ENCODE assay signal across 2 cellular contexts in the genomic region with DNA sequence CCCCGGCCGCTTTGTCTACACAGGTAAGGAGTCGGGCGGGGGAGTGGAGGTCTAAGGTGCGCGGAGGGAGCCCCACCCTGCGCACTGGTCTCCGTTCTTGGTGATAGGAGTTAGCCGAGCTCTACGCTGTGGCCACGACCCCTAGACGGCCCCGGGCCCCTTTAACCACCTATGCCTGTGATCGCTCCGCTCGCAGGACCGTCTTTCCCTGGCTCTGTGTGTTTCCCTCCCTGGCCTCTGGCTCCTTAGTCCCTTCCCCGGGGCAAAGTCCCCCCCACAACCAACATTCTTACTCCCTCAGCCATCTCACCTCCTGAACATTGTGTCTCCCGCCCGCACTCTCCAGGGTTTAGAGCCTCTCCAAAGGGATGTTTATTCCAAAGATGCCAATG.
TF ChIP-seq lines count a peak whose summit lies in the region.

No MANE protein-coding gene starts in this region.

TF ChIP-seq in GM23338, 12 proteins besides CTCF, POLR2A, EP300 and RAD21 (continues in another document):
- TF ChIP-seq, protein P1, sequence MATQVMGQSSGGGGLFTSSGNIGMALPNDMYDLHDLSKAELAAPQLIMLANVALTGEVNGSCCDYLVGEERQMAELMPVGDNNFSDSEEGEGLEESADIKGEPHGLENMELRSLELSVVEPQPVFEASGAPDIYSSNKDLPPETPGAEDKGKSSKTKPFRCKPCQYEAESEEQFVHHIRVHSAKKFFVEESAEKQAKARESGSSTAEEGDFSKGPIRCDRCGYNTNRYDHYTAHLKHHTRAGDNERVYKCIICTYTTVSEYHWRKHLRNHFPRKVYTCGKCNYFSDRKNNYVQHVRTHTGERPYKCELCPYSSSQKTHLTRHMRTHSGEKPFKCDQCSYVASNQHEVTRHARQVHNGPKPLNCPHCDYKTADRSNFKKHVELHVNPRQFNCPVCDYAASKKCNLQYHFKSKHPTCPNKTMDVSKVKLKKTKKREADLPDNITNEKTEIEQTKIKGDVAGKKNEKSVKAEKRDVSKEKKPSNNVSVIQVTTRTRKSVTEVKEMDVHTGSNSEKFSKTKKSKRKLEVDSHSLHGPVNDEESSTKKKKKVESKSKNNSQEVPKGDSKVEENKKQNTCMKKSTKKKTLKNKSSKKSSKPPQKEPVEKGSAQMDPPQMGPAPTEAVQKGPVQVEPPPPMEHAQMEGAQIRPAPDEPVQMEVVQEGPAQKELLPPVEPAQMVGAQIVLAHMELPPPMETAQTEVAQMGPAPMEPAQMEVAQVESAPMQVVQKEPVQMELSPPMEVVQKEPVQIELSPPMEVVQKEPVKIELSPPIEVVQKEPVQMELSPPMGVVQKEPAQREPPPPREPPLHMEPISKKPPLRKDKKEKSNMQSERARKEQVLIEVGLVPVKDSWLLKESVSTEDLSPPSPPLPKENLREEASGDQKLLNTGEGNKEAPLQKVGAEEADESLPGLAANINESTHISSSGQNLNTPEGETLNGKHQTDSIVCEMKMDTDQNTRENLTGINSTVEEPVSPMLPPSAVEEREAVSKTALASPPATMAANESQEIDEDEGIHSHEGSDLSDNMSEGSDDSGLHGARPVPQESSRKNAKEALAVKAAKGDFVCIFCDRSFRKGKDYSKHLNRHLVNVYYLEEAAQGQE (IDR thresholded peaks at IDR 0.05; ENCODE audit: unreplicated experiment): no peak
- TF ChIP-seq CREB1 (CRISPR knock-in tag; IDR thresholded peaks at IDR 0.05; ENCODE audit: low read depth) (no peak), NANOG (IDR thresholded peaks at IDR 0.05; ENCODE audit: borderline replicate concordance) (no peak), POLR2AphosphoS5 (IDR thresholded peaks at IDR 0.05; ENCODE audit: low read depth) (no peak), ZNF114 (CRISPR knock-in tag; IDR thresholded peaks at IDR 0.05) (no peak), EZH2 (IDR thresholded peaks at IDR 0.05; ENCODE audit: low read depth, unreplicated experiment) (no peak), JUNB (IDR thresholded peaks at IDR 0.05; ENCODE audit: unreplicated experiment) (no peak), ZNF331 (CRISPR knock-in tag; IDR thresholded peaks at IDR 0.05; ENCODE audit: low read depth) (no peak)
- TF ChIP-seq, protein P2, sequence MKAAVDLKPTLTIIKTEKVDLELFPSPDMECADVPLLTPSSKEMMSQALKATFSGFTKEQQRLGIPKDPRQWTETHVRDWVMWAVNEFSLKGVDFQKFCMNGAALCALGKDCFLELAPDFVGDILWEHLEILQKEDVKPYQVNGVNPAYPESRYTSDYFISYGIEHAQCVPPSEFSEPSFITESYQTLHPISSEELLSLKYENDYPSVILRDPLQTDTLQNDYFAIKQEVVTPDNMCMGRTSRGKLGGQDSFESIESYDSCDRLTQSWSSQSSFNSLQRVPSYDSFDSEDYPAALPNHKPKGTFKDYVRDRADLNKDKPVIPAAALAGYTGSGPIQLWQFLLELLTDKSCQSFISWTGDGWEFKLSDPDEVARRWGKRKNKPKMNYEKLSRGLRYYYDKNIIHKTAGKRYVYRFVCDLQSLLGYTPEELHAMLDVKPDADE (IDR thresholded peaks at IDR 0.05): no peak
- TF ChIP-seq, protein P3, sequence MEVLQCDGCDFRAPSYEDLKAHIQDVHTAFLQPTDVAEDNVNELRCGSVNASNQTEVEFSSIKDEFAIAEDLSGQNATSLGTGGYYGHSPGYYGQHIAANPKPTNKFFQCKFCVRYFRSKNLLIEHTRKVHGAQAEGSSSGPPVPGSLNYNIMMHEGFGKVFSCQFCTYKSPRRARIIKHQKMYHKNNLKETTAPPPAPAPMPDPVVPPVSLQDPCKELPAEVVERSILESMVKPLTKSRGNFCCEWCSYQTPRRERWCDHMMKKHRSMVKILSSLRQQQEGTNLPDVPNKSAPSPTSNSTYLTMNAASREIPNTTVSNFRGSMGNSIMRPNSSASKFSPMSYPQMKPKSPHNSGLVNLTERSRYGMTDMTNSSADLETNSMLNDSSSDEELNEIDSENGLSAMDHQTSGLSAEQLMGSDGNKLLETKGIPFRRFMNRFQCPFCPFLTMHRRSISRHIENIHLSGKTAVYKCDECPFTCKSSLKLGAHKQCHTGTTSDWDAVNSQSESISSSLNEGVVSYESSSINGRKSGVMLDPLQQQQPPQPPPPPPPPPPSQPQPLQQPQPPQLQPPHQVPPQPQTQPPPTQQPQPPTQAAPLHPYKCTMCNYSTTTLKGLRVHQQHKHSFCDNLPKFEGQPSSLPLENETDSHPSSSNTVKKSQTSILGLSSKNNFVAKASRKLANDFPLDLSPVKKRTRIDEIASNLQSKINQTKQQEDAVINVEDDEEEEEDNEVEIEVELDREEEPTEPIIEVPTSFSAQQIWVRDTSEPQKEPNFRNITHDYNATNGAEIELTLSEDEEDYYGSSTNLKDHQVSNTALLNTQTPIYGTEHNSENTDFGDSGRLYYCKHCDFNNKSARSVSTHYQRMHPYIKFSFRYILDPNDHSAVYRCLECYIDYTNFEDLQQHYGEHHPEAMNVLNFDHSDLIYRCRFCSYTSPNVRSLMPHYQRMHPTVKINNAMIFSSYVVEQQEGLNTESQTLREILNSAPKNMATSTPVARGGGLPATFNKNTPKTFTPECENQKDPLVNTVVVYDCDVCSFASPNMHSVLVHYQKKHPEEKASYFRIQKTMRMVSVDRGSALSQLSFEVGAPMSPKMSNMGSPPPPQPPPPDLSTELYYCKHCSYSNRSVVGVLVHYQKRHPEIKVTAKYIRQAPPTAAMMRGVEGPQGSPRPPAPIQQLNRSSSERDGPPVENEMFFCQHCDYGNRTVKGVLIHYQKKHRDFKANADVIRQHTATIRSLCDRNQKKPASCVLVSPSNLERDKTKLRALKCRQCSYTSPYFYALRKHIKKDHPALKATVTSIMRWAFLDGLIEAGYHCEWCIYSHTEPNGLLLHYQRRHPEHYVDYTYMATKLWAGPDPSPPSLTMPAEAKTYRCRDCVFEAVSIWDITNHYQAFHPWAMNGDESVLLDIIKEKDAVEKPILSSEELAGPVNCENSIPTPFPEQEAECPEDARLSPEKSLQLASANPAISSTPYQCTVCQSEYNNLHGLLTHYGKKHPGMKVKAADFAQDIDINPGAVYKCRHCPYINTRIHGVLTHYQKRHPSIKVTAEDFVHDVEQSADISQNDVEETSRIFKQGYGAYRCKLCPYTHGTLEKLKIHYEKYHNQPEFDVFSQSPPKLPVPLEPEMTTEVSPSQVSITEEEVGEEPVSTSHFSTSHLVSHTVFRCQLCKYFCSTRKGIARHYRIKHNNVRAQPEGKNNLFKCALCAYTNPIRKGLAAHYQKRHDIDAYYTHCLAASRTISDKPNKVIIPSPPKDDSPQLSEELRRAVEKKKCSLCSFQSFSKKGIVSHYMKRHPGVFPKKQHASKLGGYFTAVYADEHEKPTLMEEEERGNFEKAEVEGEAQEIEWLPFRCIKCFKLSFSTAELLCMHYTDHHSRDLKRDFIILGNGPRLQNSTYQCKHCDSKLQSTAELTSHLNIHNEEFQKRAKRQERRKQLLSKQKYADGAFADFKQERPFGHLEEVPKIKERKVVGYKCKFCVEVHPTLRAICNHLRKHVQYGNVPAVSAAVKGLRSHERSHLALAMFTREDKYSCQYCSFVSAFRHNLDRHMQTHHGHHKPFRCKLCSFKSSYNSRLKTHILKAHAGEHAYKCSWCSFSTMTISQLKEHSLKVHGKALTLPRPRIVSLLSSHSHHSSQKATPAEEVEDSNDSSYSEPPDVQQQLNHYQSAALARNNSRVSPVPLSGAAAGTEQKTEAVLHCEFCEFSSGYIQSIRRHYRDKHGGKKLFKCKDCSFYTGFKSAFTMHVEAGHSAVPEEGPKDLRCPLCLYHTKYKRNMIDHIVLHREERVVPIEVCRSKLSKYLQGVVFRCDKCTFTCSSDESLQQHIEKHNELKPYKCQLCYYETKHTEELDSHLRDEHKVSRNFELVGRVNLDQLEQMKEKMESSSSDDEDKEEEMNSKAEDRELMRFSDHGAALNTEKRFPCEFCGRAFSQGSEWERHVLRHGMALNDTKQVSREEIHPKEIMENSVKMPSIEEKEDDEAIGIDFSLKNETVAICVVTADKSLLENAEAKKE (CRISPR knock-in tag; IDR thresholded peaks at IDR 0.05): no peak

TF ChIP-seq in H1, 55 proteins besides CTCF, POLR2A, EP300 and RAD21:
- TF ChIP-seq SUZ12 (IDR thresholded peaks at IDR 0.05; ENCODE audit: low read length): peak; percentile 75; the same call in 1 of the 2 replicates
- TF ChIP-seq EZH2 (IDR thresholded peaks at IDR 0.05; ENCODE audit: low read depth, low read length, severe bottlenecking): peak; percentile 83
- TF ChIP-seq SIRT6 (IDR thresholded peaks at IDR 0.05; ENCODE audit: low read length): no peak
